14 cellular contexts compared by ENCODE assay signal in the genomic region with DNA sequence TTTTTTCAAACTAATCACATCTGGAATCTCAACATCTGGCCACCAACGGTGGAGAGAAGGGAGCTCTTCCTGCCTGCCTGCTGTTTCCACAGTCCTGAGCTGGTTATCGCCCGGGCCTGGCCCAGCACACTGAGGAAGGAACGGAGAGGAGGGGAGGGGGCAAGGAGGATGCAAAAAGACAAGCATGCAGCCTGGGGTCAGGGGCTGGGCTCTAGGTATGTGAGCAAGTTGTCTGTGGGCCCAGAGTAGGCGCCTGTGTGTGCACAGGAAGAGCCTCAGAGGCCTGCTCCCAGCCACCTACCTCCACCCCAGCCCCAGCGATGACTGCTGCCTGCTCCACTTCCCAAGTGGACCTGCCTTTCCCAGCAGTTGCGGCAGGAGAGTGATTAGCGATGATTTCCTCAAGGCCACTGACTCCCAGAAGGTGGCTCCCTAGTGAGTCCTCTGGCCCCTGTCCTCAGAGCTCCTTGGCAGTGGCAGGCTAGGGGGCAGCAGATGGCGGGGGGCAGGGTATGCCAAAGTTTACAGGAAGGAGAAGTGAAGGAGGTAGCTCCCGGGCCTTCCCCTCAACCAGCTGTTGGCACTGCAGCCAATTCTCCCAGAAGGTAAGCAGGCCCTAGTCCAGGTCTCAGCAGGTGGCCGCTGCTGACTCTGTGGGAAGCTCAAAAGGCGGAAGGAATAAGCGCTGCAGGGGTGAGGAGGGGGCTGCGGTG. TPM values are rescaled to one million over a fixed set of nuclear protein-coding genes. Genes with fewer than 3 reads are reported as not detected.
DNase-seq lines count a peak whose midpoint lies in the region; ATAC-seq and TF ChIP-seq lines count a peak whose summit lies in the region.
"Had no signal": no experiment of that assay in that cellular context is flagged by ENCODE, and none has a peak within 500 bp of the region (broad histone marks: within the 10 kb centered on the region; RNA-seq: fewer than 3 reads in every experiment).

No MANE protein-coding gene starts in this region.

- H3K9me3 ChIP-seq in left ventricle myocardium inferior (replicated peaks): no peaks in the 10 kb centered on the region
- H3K9me3 ChIP-seq in hepatocyte (ENCODE audit: low read depth): no peaks in the 10 kb centered on the region
- no peaks in the 10 kb centered on the region for H3K9me3 ChIP-seq in trophoblast cell (ENCODE audit: insufficient read depth, low read depth, low read length)
- H3K9me3 ChIP-seq in sigmoid colon: no peaks in the 10 kb centered on the region

- H2AFZ ChIP-seq in hepatocyte (no peak overlapping the region), trophoblast cell (ENCODE audit: insufficient read depth, low read length, poor library complexity) (no peak overlapping the region)

- H4K12ac ChIP-seq in trophoblast cell (ENCODE audit: low read depth, low read length): no peak overlapping the region

- H4K91ac ChIP-seq in trophoblast cell (ENCODE audit: low read depth, low read length): no peak overlapping the region

- TF ChIP-seq CTCF in left ventricle myocardium inferior (IDR thresholded peaks at IDR 0.05; ENCODE audit: borderline replicate concordance) (no peak), hepatocyte (IDR thresholded peaks at IDR 0.05; ENCODE audit: poor library complexity) (no peak), sigmoid colon (IDR thresholded peaks at IDR 0.05) (no peak)

- DNase-seq in left ventricle myocardium superior: peak; percentile 20
- no peak for DNase-seq in left ventricle myocardium inferior
- DNase-seq in NCI-H82 treated with DMSO at 0.1 percent for 48 hours (lab: John Stamatoyannopoulos, UW; ENCODE audit: unreplicated experiment): peak; percentile 54
- DNase-seq in hepatocyte (ENCODE audit: low spot score): no peak
- DNase-seq in trophoblast cell: no peak
- DNase-seq in sigmoid colon: no peak
- DNase-seq in GDM1 (lab: John Stamatoyannopoulos, UW): no peak
- DNase-seq: activated naive CD8-positive, alpha-beta T cell treated with anti-CD3 and anti-CD28 coated beads, Interleukin-2, amount 10 ng/mL, durations not matched to agents 7 days and 5 days; AML-193; effector memory CD4-positive, alpha-beta T cell; mesenchymal stem cell; OCI-M1; T1000 had no signal

- intact Hi-C loops in left ventricle myocardium superior (cut with micrococcal nuclease) (no loop called here), left ventricle myocardium inferior (cut with micrococcal nuclease) (no loop called here), sigmoid colon (cut with DNase I) (no loop called here)

- H3K23ac ChIP-seq in trophoblast cell (ENCODE audit: low read length): no peak overlapping the region

- no peak overlapping the region for H3K9ac ChIP-seq in trophoblast cell (ENCODE audit: low read length)

- no peak overlapping the region for H3K4ac ChIP-seq in trophoblast cell (ENCODE audit: low read depth, low read length)

- H3K27me3 ChIP-seq in left ventricle myocardium inferior (ENCODE audit: low read depth): no peaks in the 10 kb centered on the region
- H3K27me3 ChIP-seq in hepatocyte: no peaks in the 10 kb centered on the region
- no peaks in the 10 kb centered on the region for H3K27me3 ChIP-seq in trophoblast cell (ENCODE audit: insufficient read depth, low read length)
- no peaks in the 10 kb centered on the region for H3K27me3 ChIP-seq in sigmoid colon

- H3K4me1 ChIP-seq in left ventricle myocardium inferior (peaks cover 21% of the 10 kb centered on the region), hepatocyte (ENCODE audit: insufficient read depth) (peaks cover 6% of the 10 kb centered on the region), trophoblast cell (ENCODE audit: control insufficient read depth in 1 of 2, insufficient read depth in 2 of 2, low read length in 2 of 2) (no peaks in the 10 kb centered on the region), sigmoid colon (peaks cover 0 to 32% (median 17%) of the 10 kb centered on the region in 4 donors)

- no peak overlapping the region for H3K18ac ChIP-seq in trophoblast cell (ENCODE audit: low read length)

- no peak overlapping the region for H3K4me2 ChIP-seq in hepatocyte
- H3K4me2 ChIP-seq in trophoblast cell (ENCODE audit: low read length): no peak overlapping the region

- H3K79me2 ChIP-seq in hepatocyte (no peaks in the 10 kb centered on the region), trophoblast cell (ENCODE audit: control insufficient read depth, insufficient read depth, low read length, poor library complexity) (no peaks in the 10 kb centered on the region)

- no peak for TF ChIP-seq POLR2A in sigmoid colon (IDR thresholded peaks at IDR 0.05)

- no peaks in the 10 kb centered on the region for H3K9me2 ChIP-seq in hepatocyte (replicated peaks; ENCODE audit: insufficient read depth)

- no peak overlapping the region for H2BK12ac ChIP-seq in trophoblast cell (ENCODE audit: low read length)

- WGBS in hepatocyte (ENCODE audit: low lambda C conversion rate, missing lambda C conversion rate): 65% methylated on average over 14 of the region's 14 CpGs
- no CpG with 5 or more reads among the region's 14 CpGs for WGBS in trophoblast cell (ENCODE audit: extremely low coverage, insufficient coverage, insufficient read length)
- WGBS in sigmoid colon, 2 donors: 69 to 80% methylated on average over 14 of the region's 14 CpGs

- H2BK120ac ChIP-seq in trophoblast cell (ENCODE audit: insufficient read depth, low read length, poor library complexity): no peak overlapping the region

- no peak overlapping the region for H4K8ac ChIP-seq in trophoblast cell (ENCODE audit: low read depth, low read length)

- TF ChIP-seq EP300 in sigmoid colon (IDR thresholded peaks at IDR 0.05): no peak

- H3K79me1 ChIP-seq in trophoblast cell (ENCODE audit: low read length): no peaks in the 10 kb centered on the region

- ATAC-seq in left ventricle myocardium superior (no peak), GM19467 (IDR thresholded peaks at IDR 0.05; ENCODE audit: unreplicated experiment) (no peak)

- H3K36me3 ChIP-seq in left ventricle myocardium inferior (peaks cover 7% of the 10 kb centered on the region), hepatocyte (replicated peaks; ENCODE audit: insufficient read depth, low read depth) (no peaks in the 10 kb centered on the region), trophoblast cell (ENCODE audit: control insufficient read depth in 1 of 2, insufficient read depth in 2 of 2, low read length in 2 of 2) (no peaks in the 10 kb centered on the region), sigmoid colon (no peaks in the 10 kb centered on the region)

- H3K27ac ChIP-seq in left ventricle myocardium inferior (replicated peaks) (no peak overlapping the region), hepatocyte (peak overlapping the region; percentile 6), trophoblast cell (ENCODE audit: low read depth, low read length) (no peak overlapping the region), sigmoid colon (no peak overlapping the region)

- H2AK5ac ChIP-seq in trophoblast cell (ENCODE audit: low read length): no peak overlapping the region

- no peak overlapping the region for H3K4me3 ChIP-seq in left ventricle myocardium inferior
- H3K4me3 ChIP-seq in hepatocyte: no peak overlapping the region
- no peak overlapping the region for H3K4me3 ChIP-seq in trophoblast cell (ENCODE audit: low read depth, low read length)
- no peak overlapping the region for H3K4me3 ChIP-seq in sigmoid colon

- no peaks in the 10 kb centered on the region for H4K20me1 ChIP-seq in hepatocyte (ENCODE audit: insufficient read depth, poor library complexity, severe bottlenecking)

- no peak overlapping the region for H3K14ac ChIP-seq in trophoblast cell (ENCODE audit: low read length)

- H2BK5ac ChIP-seq in trophoblast cell (ENCODE audit: low read depth, low read length, poor library complexity): no peak overlapping the region

RNA-seq across cellular contexts. Expression of a gene that starts 27.0 kb away (rescaled TPM):
- total RNA-seq in left ventricle myocardium superior (50.8 TPM), left ventricle myocardium inferior (25.4 TPM), hepatocyte (23.5 and 24.0 TPM in 2 replicates), sigmoid colon (10 to 100 TPM in 3 of 4 donors, 1 to 10 TPM in 1; 5.8 to 12.8 (median 12.1) TPM)
- polyA plus RNA-seq in hepatocyte (44.8 and 46.9 TPM in 2 replicates), sigmoid colon (10 to 100 TPM in 2 of 3 donors, 1 to 10 TPM in 1; 10.0 to 40.8 (median 26.4) TPM)
- polyA plus RNA-seq in trophoblast cell (2013): 0.49 and 0.68 TPM in 2 replicates

RNA-seq across cellular contexts. Expression of a gene that starts 46.4 kb away (rescaled TPM):
- total RNA-seq in left ventricle myocardium superior: 42.0 TPM
- total RNA-seq in left ventricle myocardium inferior: 34.1 TPM
- total RNA-seq in hepatocyte: 17.3 and 19.7 TPM in 2 replicates
- polyA plus RNA-seq in hepatocyte: 17.1 and 21.1 TPM in 2 replicates
- polyA plus RNA-seq in trophoblast cell (2013): 10.0 and 10.1 TPM in 2 replicates
- total RNA-seq in sigmoid colon: 10 to 100 TPM in 3 of 4 donors, 1 to 10 TPM in 1; 9.7 to 15.3 (median 13.7) TPM
- polyA plus RNA-seq in sigmoid colon: 10 to 100 TPM; 16.8 to 17.9 (median 17.3) TPM

Comparison
In these comparisons a context has a peak if more than half of its experiments do, and no peak if none do; other contexts are left out.
1. DNase-seq: peak in left ventricle myocardium superior (single experiment) and NCI-H82 treated with DMSO at 0.1 percent for 48 hours (single experiment); none in left ventricle myocardium inferior (single experiment), hepatocyte (single experiment), trophoblast cell (0 of 2), sigmoid colon (single experiment) and GDM1 (single experiment).